Comparison of ENCODE assay signal across 10 cellular contexts in genomic region chr16:4318171-4318910, GRCh38. TPM values are rescaled to one million over a fixed set of nuclear protein-coding genes. Genes with fewer than 3 reads are reported as not detected.
A peak's percentile ranks its signal among the peaks of the same experiment; 100 is the strongest.
DNase-seq lines count a peak whose midpoint lies in the region; ATAC-seq and TF ChIP-seq lines count a peak whose summit lies in the region.
"Had no signal": no experiment of that assay in that cellular context is flagged by ENCODE, and none has a peak within 500 bp of the region (broad histone marks: within the 10 kb centered on the region; RNA-seq: fewer than 3 reads in every experiment).

No MANE protein-coding gene starts in this region.

- H3K9me3 ChIP-seq in HUES48 (ENCODE audit: control insufficient read depth, insufficient read depth, low read length) (no peaks in the 10 kb centered on the region), mammary epithelial cell (replicated peaks; ENCODE audit: insufficient read depth, low read length) (no peaks in the 10 kb centered on the region), lower lobe of right lung (no peaks in the 10 kb centered on the region), suprapubic skin (no peaks in the 10 kb centered on the region)

- H3K27ac ChIP-seq in HUES48 (ENCODE audit: low read depth, low read length) (peak overlapping the region; percentile 37), mammary epithelial cell (ENCODE audit: insufficient read depth, low read depth, low read length) (no peak overlapping the region), lower lobe of right lung (peak overlapping the region; percentile 82), suprapubic skin (peak overlapping the region; percentile 87)

- dilution Hi-C loops in mammary epithelial cell (cut with HindIII; ENCODE audit: low sequenced_read_pairs) = loop anchor here (10.0 kb wide), 1 partner anchor 64 kb away; no protein-coding TSS in a partner anchor

- H3K9ac ChIP-seq in HUES48 (ENCODE audit: low read depth, low read length) (no peak overlapping the region), mammary epithelial cell (ENCODE audit: insufficient read depth, low read length) (no peak overlapping the region)

- no peak for DNase-seq in mammary epithelial cell
- no peak for DNase-seq in lower lobe of right lung
- no peak for DNase-seq in suprapubic skin (ENCODE audit: low spot score in 2 of 2)
- no peak for DNase-seq in MV-4-11 (lab: John Stamatoyannopoulos, UW)
- no peak for DNase-seq in T1000 (lab: John Stamatoyannopoulos, UW)
- no peak for DNase-seq in EL
- DNase-seq: activated CD4-positive, alpha-beta T cell treated with anti-CD3 and anti-CD28 coated beads, Interleukin-2, amount 50 U/mL, for 48 hours; stimulated activated CD4-positive, alpha-beta T cell treated with anti-CD3 and anti-CD28 coated beads, Interleukin-2, amount 100 ng/mL, for 24 hours had no signal

- ATAC-seq in lower lobe of right lung (no peak), GM18511 (IDR thresholded peaks at IDR 0.05; ENCODE audit: unreplicated experiment) (no peak)

- H4K20me1 ChIP-seq in mammary epithelial cell (ENCODE audit: insufficient read depth, low read length) = no peaks in the 10 kb centered on the region

- H3K27me3 ChIP-seq in HUES48 (ENCODE audit: control insufficient read depth, insufficient read depth, low read length) (peaks cover 13% of the 10 kb centered on the region), mammary epithelial cell (ENCODE audit: insufficient read depth, low read length) (no peaks in the 10 kb centered on the region), lower lobe of right lung (ENCODE audit: low read depth) (peaks cover 11% of the 10 kb centered on the region), suprapubic skin (peaks cover 8% of the 10 kb centered on the region)

- H3K36me3 ChIP-seq in HUES48 (ENCODE audit: control insufficient read depth, insufficient read depth, low read length) = no peaks in the 10 kb centered on the region
- H3K36me3 ChIP-seq in mammary epithelial cell (ENCODE audit: insufficient read depth, low read length) = no peaks in the 10 kb centered on the region
- no peaks in the 10 kb centered on the region for H3K36me3 ChIP-seq in lower lobe of right lung
- no peaks in the 10 kb centered on the region for H3K36me3 ChIP-seq in suprapubic skin

- TF ChIP-seq EP300 in suprapubic skin (IDR thresholded peaks at IDR 0.05) = no peak

- peaks cover 71% of the 10 kb centered on the region for H3K79me2 ChIP-seq in mammary epithelial cell (ENCODE audit: insufficient read depth, low read length)

- in situ Hi-C loops in mammary epithelial cell (cut with MboI; ENCODE audit: low sequenced_read_pairs in 2 of 2) = no loop called here

- H2AFZ ChIP-seq in mammary epithelial cell (ENCODE audit: low read depth, low read length) = no peak overlapping the region

- WGBS in mammary epithelial cell (ENCODE audit: low coverage, missing lambda C conversion rate) = 67% methylated on average over 9 of the region's 17 CpGs
- 54% methylated on average over 16 of the region's 17 CpGs for WGBS in suprapubic skin

- H3K4me3 ChIP-seq in HUES48 (ENCODE audit: low read depth, low read length) (no peak overlapping the region), mammary epithelial cell (replicated peaks in 1 of 3; ENCODE audit: insufficient read depth in 1 of 3, low read depth in 2 of 3, low read length in 3 of 3) (peak overlapping the region in 1 of 3 experiments; percentile 64), lower lobe of right lung (peak overlapping the region; percentile 66), suprapubic skin (no peak overlapping the region)

- H3K4me1 ChIP-seq in HUES48 (ENCODE audit: control insufficient read depth, insufficient read depth, low read length) = peaks cover 32% of the 10 kb centered on the region
- peaks cover 56% of the 10 kb centered on the region for H3K4me1 ChIP-seq in mammary epithelial cell (ENCODE audit: insufficient read depth, low read length)
- H3K4me1 ChIP-seq in lower lobe of right lung = peaks cover 83% of the 10 kb centered on the region
- H3K4me1 ChIP-seq in suprapubic skin = peaks cover 78% of the 10 kb centered on the region

- intact Hi-C loops in mammary epithelial cell (cut with micrococcal nuclease) (no loop called here), lower lobe of right lung (cut with DNase I) (no loop called here)

- no peak for TF ChIP-seq CTCF in mammary epithelial cell (conservative IDR thresholded peaks at IDR 0.05 in 1 of 2, IDR thresholded peaks at IDR 0.05 in 1 of 2; ENCODE audit: extremely low read depth in 1 of 2, insufficient read depth in 1 of 2, low read depth in 1 of 2, low read length in 2 of 2)
- no peak for TF ChIP-seq CTCF in lower lobe of right lung (IDR thresholded peaks at IDR 0.05)
- no peak for TF ChIP-seq CTCF in suprapubic skin (IDR thresholded peaks at IDR 0.05)

- no TSS peak for BruUV-seq in mammary epithelial cell (replicated peaks; lab: Mats Ljungman, UMichigan)

- no peak for TF ChIP-seq POLR2A in suprapubic skin (IDR thresholded peaks at IDR 0.05)

- CTCF ChIA-PET in mammary epithelial cell (lab: Charles Lee; ENCODE audit: low non-redundant PET) = interaction anchor here (1.0 kb wide), 1 partner anchor 45 kb away, joined by 3 read pairs; no protein-coding TSS in a partner anchor

- H3K4me2 ChIP-seq in mammary epithelial cell (ENCODE audit: insufficient read depth, low read depth, low read length) = peak overlapping the region; percentile 94

RNA-seq across cellular contexts. Expression of gene GLIS2, which starts 2.5 kb away (rescaled TPM):
- 10 to 100 TPM in 1 of 2 donors, 1 to 10 TPM in 1; 3.3 to 13.5 TPM for total RNA-seq in mammary epithelial cell
- 3.6 TPM for polyA plus RNA-seq in mammary epithelial cell
- polyA minus RNA-seq in mammary epithelial cell = 10.4 TPM
- 21.5 TPM for total RNA-seq in lower lobe of right lung
- 1 to 10 TPM; 1.1 to 3.1 (median 2.3) TPM for total RNA-seq in suprapubic skin

RNA-seq across cellular contexts. Expression of gene PAM16, which starts 32.8 kb away (rescaled TPM):
- total RNA-seq in mammary epithelial cell (10 to 100 TPM; 20.3 to 62.1 TPM), lower lobe of right lung (40.0 TPM), suprapubic skin (10 to 100 TPM; 23.8 to 54.7 (median 46.1) TPM)
- 41.2 TPM for polyA plus RNA-seq in mammary epithelial cell
- 3.8 TPM for polyA minus RNA-seq in mammary epithelial cell

RNA-seq across cellular contexts. Expression of gene TFAP4, which starts 45.5 kb away (rescaled TPM):
- 10 to 100 TPM in 1 of 2 donors, 1 to 10 TPM in 1; 3.3 to 13.0 TPM for total RNA-seq in mammary epithelial cell
- polyA plus RNA-seq in mammary epithelial cell = 9.5 TPM
- 6.4 TPM for polyA minus RNA-seq in mammary epithelial cell
- total RNA-seq in lower lobe of right lung = 12.9 TPM
- total RNA-seq in suprapubic skin = 10 to 100 TPM; 12.0 to 18.3 (median 14.9) TPM

RNA-seq across cellular contexts. Expression of gene VASN, which starts 53.3 kb away (rescaled TPM):
- 10 to 100 TPM in 1 of 2 donors, 1 to 10 TPM in 1; 5.0 to 25.5 TPM for total RNA-seq in mammary epithelial cell
- polyA plus RNA-seq in mammary epithelial cell = 1.9 TPM
- polyA minus RNA-seq in mammary epithelial cell = 0.67 TPM
- total RNA-seq in lower lobe of right lung = 17.4 TPM
- 10 to 100 TPM; 10.8 to 23.3 (median 22.3) TPM for total RNA-seq in suprapubic skin
